In the genomic region with DNA sequence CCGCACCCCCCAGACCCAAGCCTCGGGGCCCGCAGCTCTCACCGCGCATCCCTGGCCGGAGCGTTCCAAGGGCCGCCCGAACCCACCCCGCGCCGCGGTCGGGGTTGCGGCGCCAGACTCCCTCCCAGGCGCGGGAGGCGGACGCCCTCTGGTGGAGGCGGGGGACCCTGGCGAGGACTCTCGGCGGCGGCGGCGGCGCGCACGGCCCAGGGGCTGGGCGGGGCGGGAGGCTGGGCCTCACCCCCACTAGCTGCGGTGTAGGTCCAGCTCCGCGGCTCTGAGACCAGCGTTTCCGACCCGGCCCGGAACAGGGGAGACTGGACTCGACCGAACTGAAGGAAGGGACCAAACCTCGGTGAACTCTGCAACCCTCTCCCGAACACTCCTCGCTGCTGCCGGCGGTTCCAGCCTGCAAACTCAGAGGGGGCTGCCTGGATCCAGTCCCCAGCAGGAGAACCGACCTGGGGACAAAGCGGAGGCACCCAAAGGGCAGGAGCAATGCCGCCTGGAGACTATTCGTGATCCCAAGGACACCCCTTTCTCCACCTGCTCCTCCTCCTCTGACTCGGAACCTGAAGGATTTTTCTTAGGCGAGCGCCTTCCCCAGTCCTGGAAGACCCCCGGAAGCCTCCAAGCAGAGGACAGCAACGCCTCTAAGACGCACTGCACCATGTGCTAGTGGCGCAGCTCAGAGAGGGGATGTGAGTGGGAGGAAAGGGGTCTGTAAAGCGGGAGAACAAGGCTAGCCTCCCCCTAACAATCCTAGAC, we compare ENCODE assay signal across 8 cellular contexts. TPM values are rescaled to one million over a fixed set of nuclear protein-coding genes. Genes with fewer than 3 reads are reported as not detected.
DNase-seq lines count a peak whose midpoint lies in the region; ATAC-seq and TF ChIP-seq lines count a peak whose summit lies in the region.

No MANE protein-coding gene starts in this region.

- POLR2A ChIA-PET in AG04449 (lab: Yijun Ruan, JAX), result interaction anchor here (0.5 to 2.1 kb wide), 9 partner anchors 10 to 264 kb away, joined by 3 to 9 read pairs (median 3); a partner anchor contains a TSS

- peak; percentile 85 for TF ChIP-seq CTCF in AG04449 (IDR thresholded peaks at IDR 0.05; ENCODE audit: insufficient read depth, low read length, missing control alignments)
- TF ChIP-seq CTCF in choroid plexus epithelial cell (conservative IDR thresholded peaks at IDR 0.05; ENCODE audit: low read depth, low read length), result peak; percentile 54

- ATAC-seq in GM18861 (IDR thresholded peaks at IDR 0.05; ENCODE audit: unreplicated experiment) (peak; percentile 36), HG03103 (IDR thresholded peaks at IDR 0.05; ENCODE audit: low read depth, unreplicated experiment) (peak; percentile 41), left colon (peak; percentile 82)

- intact Hi-C loops in left colon (cut with DNase I, micrococcal nuclease), result loop anchor here (5.0 to 10.0 kb wide), 2 partner anchors 136 to 258 kb away; a partner anchor contains a TSS

- CTCF ChIA-PET in AG04449 (lab: Yijun Ruan, JAX), result interaction anchor here (0.6 to 19.1 kb wide), 79 partner anchors 8 to 480 kb away, joined by 3 to 514 read pairs (median 5); a partner anchor contains a TSS

- DNase-seq in AG04449 (ENCODE audit: low read depth, low spot score) (no peak), NCI-H446 (lab: John Stamatoyannopoulos, UW) (peak; percentile 49 to 87), choroid plexus epithelial cell (ENCODE audit: low read depth) (peak; percentile 78), left colon (peak; percentile 83 to 92)
- peak; percentile 85 to 88 for DNase-seq in activated CD4-positive, alpha-beta T cell treated with anti-CD3 and anti-CD28 coated beads for 4 hours
- peak; percentile 86 to 89 for DNase-seq in stimulated activated CD4-positive, alpha-beta T cell treated with anti-CD3 and anti-CD28 coated beads, Interleukin-1b, Interleukin-23, amount 100 ng/mL, for 4 hours (ENCODE audit: low read depth in 2 of 2)

- peak overlapping the region; percentile 99 for H3K4me3 ChIP-seq in AG04449 (ENCODE audit: low read depth, low read length)
- H3K4me3 ChIP-seq in choroid plexus epithelial cell (ENCODE audit: low read depth, low read length), result peak overlapping the region; percentile 99

RNA-seq across cellular contexts. Expression of a gene that starts 0.9 kb away (rescaled TPM):
- total RNA-seq in left colon, result 10 to 100 TPM; 97.1 to 98.4 TPM

RNA-seq across cellular contexts. Expression of a gene that starts 6.1 kb away (rescaled TPM):
- 1 to 10 TPM; 4.7 to 6.7 TPM for total RNA-seq in left colon

RNA-seq across cellular contexts. Expression of a gene that starts 6.9 kb away (rescaled TPM):
- 1 to 10 TPM; 3.3 to 4.4 TPM for total RNA-seq in left colon

RNA-seq across cellular contexts. Expression of a gene that starts 39.4 kb away (rescaled TPM):
- not detected for total RNA-seq in left colon

RNA-seq across cellular contexts. Expression of a gene that starts 51.2 kb away (rescaled TPM):
- 10 to 100 TPM; 24.3 to 29.7 TPM for total RNA-seq in left colon
